ENCODE assay signal across 22 cellular contexts in the genomic region with DNA sequence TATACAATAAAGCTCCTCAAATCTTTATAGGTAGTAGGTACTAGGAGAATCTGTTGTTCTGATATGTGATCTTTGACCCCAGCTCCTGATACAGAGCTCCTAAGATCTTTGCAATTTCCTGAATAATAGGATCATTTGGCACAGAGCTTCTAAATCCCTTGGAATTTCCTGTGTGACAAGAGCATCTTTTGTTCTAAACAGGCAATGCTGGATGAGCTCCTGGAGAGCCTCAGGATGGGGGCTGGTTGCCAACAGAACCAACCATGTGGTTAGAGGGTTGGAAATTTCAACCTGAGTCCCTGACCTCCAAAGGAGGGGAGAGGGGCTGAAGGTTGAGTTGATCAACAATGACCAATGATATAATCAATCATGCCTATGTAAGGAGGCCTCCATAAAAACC.
"Had no signal": no experiment of that assay in that cellular context is flagged by ENCODE, and none has a peak within 500 bp of the region (broad histone marks: within the 10 kb centered on the region; RNA-seq: fewer than 3 reads in every experiment).

No MANE protein-coding gene starts in this region.

- H3K4me3 Mint-ChIP-seq: activated CD8-positive, alpha-beta T cell treated with anti-CD3 and anti-CD28 coated beads, Interleukin-2, amount 10 ng/mL, durations not matched to agents 7 days and 5 days; activated naive CD4-positive, alpha-beta T cell treated with anti-CD3 and anti-CD28 coated beads, Interleukin-2, amount 50 U/mL, for 24 hours; activated T-cell treated with anti-CD3 and anti-CD28 coated beads, Interleukin-2, amount 50 U/mL, for 24 hours; activated T-helper 1 cell treated with anti-CD3 and anti-CD28 coated beads, Interleukin-12 subunit alpha, Interleukin-12 subunit beta, Interleukin-2, Interleukin-4 antibody, amounts not matched to agents 30 ng/mL and 10 ng/mL and 1 ng/mL, durations not matched to agents 14 hours and 24 hours and 36 hours; T-helper 1 cell treated with Interleukin-12 subunit alpha and Interleukin-12 subunit beta and Interleukin-4 antibody, amounts not matched to agents 30 μg/mL and 1 μg/mL, for 36 hours had no signal

- H3K9me3 ChIP-seq: ascending aorta, body of pancreas, SJSA1 had no signal

- H3K36me3 ChIP-seq: ascending aorta, SJSA1 had no signal

- H3K4me1 ChIP-seq: ascending aorta, body of pancreas, SJSA1 had no signal

- H3K27me3 Mint-ChIP-seq: activated naive CD4-positive, alpha-beta T cell treated with anti-CD3 and anti-CD28 coated beads, Interleukin-2, amount 50 U/mL, for 24 hours; activated T-cell treated with anti-CD3 and anti-CD28 coated beads, Interleukin-2, amount 50 U/mL, for 24 hours had no signal

- H3K4me1 Mint-ChIP-seq: activated naive CD4-positive, alpha-beta T cell treated with anti-CD3 and anti-CD28 coated beads, Interleukin-2, amount 50 U/mL, for 24 hours had no signal

- H3K4me3 ChIP-seq: ascending aorta, body of pancreas, SJSA1 had no signal

- DNase-seq: activated CD4-positive, alpha-beta T cell treated with anti-CD3 and anti-CD28 coated beads for 48 hours; activated CD4-positive, alpha-beta T cell treated with anti-CD3 and anti-CD28 coated beads, Interleukin-2, amount 50 U/mL, for 4 hours; activated CD4-positive, CD25-positive, alpha-beta regulatory T cell treated with anti-CD3 and anti-CD28 coated beads, Interleukin-2, amount 50 U/mL, for 72 hours; activated CD8-positive, alpha-beta T cell treated with anti-CD3 and anti-CD28 coated beads, Interleukin-2, amount 10 ng/mL, durations not matched to agents 7 days and 5 days; activated effector memory CD4-positive, alpha-beta T cell treated with Interleukin-2 at 50 U/mL for 16 hours; activated naive CD4-positive, alpha-beta T cell; activated T-cell treated with anti-CD3 and anti-CD28 coated beads, Interleukin-2, amount 50 U/mL, for 24 hours; amniotic stem cell; body of pancreas; central memory CD4-positive, alpha-beta T cell; KBM-7; NCI-H1048; NCI-H1694; NCI-H2029; NCI-H446; PC-3; SHP77 had no signal

- H3K36me3 Mint-ChIP-seq: activated naive CD4-positive, alpha-beta T cell treated with anti-CD3 and anti-CD28 coated beads, Interleukin-2, amount 50 U/mL, for 24 hours had no signal

- H3K27ac ChIP-seq: ascending aorta, body of pancreas, SJSA1 had no signal

- H3K27me3 ChIP-seq: ascending aorta, body of pancreas, SJSA1 had no signal

- ATAC-seq: activated CD8-positive, alpha-beta T cell treated with anti-CD3 and anti-CD28 coated beads, Interleukin-2, amount 10 ng/mL, durations not matched to agents 7 days and 5 days; body of pancreas; PC-3 had no signal

- H3K9me3 Mint-ChIP-seq: activated naive CD4-positive, alpha-beta T cell treated with anti-CD3 and anti-CD28 coated beads, Interleukin-2, amount 50 U/mL, for 24 hours; activated T-cell treated with anti-CD3 and anti-CD28 coated beads, Interleukin-2, amount 50 U/mL, for 24 hours; activated T-helper 1 cell treated with anti-CD3 and anti-CD28 coated beads, Interleukin-12 subunit alpha, Interleukin-12 subunit beta, Interleukin-2, Interleukin-4 antibody, amounts not matched to agents 30 ng/mL and 10 ng/mL and 1 ng/mL, durations not matched to agents 14 hours and 24 hours and 36 hours; T-helper 1 cell treated with Interleukin-12 subunit alpha and Interleukin-12 subunit beta and Interleukin-4 antibody, amounts not matched to agents 30 μg/mL and 1 μg/mL, for 36 hours had no signal

- H3K27ac Mint-ChIP-seq: activated CD8-positive, alpha-beta T cell treated with anti-CD3 and anti-CD28 coated beads, Interleukin-2, amount 10 ng/mL, durations not matched to agents 7 days and 5 days; activated naive CD4-positive, alpha-beta T cell treated with anti-CD3 and anti-CD28 coated beads, Interleukin-2, amount 50 U/mL, for 24 hours; activated T-cell treated with anti-CD3 and anti-CD28 coated beads, Interleukin-2, amount 50 U/mL, for 24 hours; activated T-helper 1 cell treated with anti-CD3 and anti-CD28 coated beads, Interleukin-12 subunit alpha, Interleukin-12 subunit beta, Interleukin-2, Interleukin-4 antibody, amounts not matched to agents 30 ng/mL and 10 ng/mL and 1 ng/mL, durations not matched to agents 14 hours and 24 hours and 36 hours; T-helper 1 cell treated with Interleukin-12 subunit alpha and Interleukin-12 subunit beta and Interleukin-4 antibody, amounts not matched to agents 30 μg/mL and 1 μg/mL, for 36 hours had no signal
